In genomic region chr19:18340237-18340989, GRCh38 we compare ENCODE assay signal across 8 cellular contexts. TPM values are rescaled to one million over a fixed set of nuclear protein-coding genes. Genes with fewer than 3 reads are reported as not detected.
DNase-seq lines count a peak whose midpoint lies in the region; ATAC-seq and TF ChIP-seq lines count a peak whose summit lies in the region.

Gene PGPEP1 (plus strand): TSS chr19:18340598. CDS start chr19:18340682, 84 bp downstream.

- H3K79me2 ChIP-seq in GM23248 (ENCODE audit: insufficient read depth): no peaks in the 10 kb centered on the region

- H2AFZ ChIP-seq in GM23248: peak within 1 kb of the TSS; percentile 83

- peak; percentile 82 for ATAC-seq in lung (ENCODE audit: insufficient read depth, low FRiP score)

- no peaks in the 10 kb centered on the region for H3K4me1 ChIP-seq in GM23248 (ENCODE audit: insufficient read depth)
- peaks cover 0 to 2% of the 10 kb centered on the region in 2 donors for H3K4me1 ChIP-seq in lung (ENCODE audit: control insufficient read depth in 2 of 2, insufficient read depth in 2 of 2, low read length in 2 of 2)

- TF ChIP-seq CTCF in lung (IDR thresholded peaks at IDR 0.05; ENCODE audit: control extremely low read depth, extremely low read depth): no peak

- no peaks in the 10 kb centered on the region for H3K9me2 ChIP-seq in GM23248 (ENCODE audit: insufficient read depth)

- 3 to 5% methylated on average over 36 to 67 of the region's 68 CpGs for WGBS in GM23248 (ENCODE audit: low coverage in 1 of 2, low lambda C conversion rate in 2 of 2, missing lambda C conversion rate in 2 of 2), 2 experiments
- 3 to 4% methylated on average over 54 to 68 of the region's 68 CpGs for WGBS in lung, 2 donors

- no peaks in the 10 kb centered on the region for H3K36me3 ChIP-seq in GM23248 (ENCODE audit: low read depth)
- H3K36me3 ChIP-seq in lung (ENCODE audit: control insufficient read depth in 2 of 2, insufficient read depth in 2 of 2, low read length in 2 of 2): peaks cover 0 to 3% of the 10 kb centered on the region in 2 donors

- H3K9ac ChIP-seq in GM23248: peak within 1 kb of the TSS; percentile 67

- H3F3A ChIP-seq in GM23248 (ENCODE audit: insufficient read depth): 0 out of 2 replicates have a peak, but pooled peaks cover 3% of the 10 kb centered on the region

- H3K4me2 ChIP-seq in GM23248 (ENCODE audit: unreplicated experiment): peak within 1 kb of the TSS; percentile 83

- H4K20me1 ChIP-seq in GM23248 (ENCODE audit: insufficient read depth): no peaks in the 10 kb centered on the region

- DNase-seq in COR-L47 (lab: John Stamatoyannopoulos, UW) (peak; percentile 41), GM23248 (peak; percentile 77), NCI-H2171 treated with DMSO at 0.1 percent for 48 hours (lab: John Stamatoyannopoulos, UW) (peak; percentile 11), ecto neural progenitor cell (ENCODE audit: low spot score) (peak; percentile 80), lung (ENCODE audit: low spot score) (peak; percentile 61), GOT3 (lab: John Stamatoyannopoulos, UW) (no peak)
- DNase-seq in activated CD4-positive, alpha-beta T cell treated with anti-CD3 and anti-CD28 coated beads, Interleukin-2, amount 50 U/mL, for 4 hours: peak; percentile 13 to 20
- DNase-seq in stimulated activated CD4-positive, alpha-beta T cell treated with anti-CD3 and anti-CD28 coated beads, Interleukin-4, amount 100 ng/mL, for 48 hours (ENCODE audit: low read depth in 2 of 2): peak; percentile 51 to 60

- H3K9me3 ChIP-seq in GM23248 (ENCODE audit: low read depth) (no peaks in the 10 kb centered on the region), lung (ENCODE audit: control insufficient read depth in 2 of 2, insufficient read depth in 1 of 2, low read length in 1 of 2) (no peaks in the 10 kb centered on the region)

- H3K27me3 ChIP-seq in GM23248 (replicated peaks; ENCODE audit: insufficient read depth) (no peaks in the 10 kb centered on the region), lung (ENCODE audit: control insufficient read depth, insufficient read depth) (no peaks in the 10 kb centered on the region)

- H3K27ac ChIP-seq in GM23248 (no peak within 1 kb of the TSS), lung (ENCODE audit: low read depth in 1 of 2, low read length in 1 of 2) (peak within 1 kb of the TSS; percentile 72 to 87)

- in situ Hi-C loops in GM23248 (cut with MboI): no loop called here

- H3K4me3 ChIP-seq in GM23248: peak within 1 kb of the TSS; percentile 96
- H3K4me3 ChIP-seq in lung: peak within 1 kb of the TSS; percentile 75

RNA-seq across cellular contexts. Expression of gene PGPEP1, which starts in this region (rescaled TPM):
- 12.0 and 20.5 TPM in 2 replicates for total RNA-seq in GM23248 (2014; rRNA removed; shearing (Covaris generic))
- polyA plus RNA-seq in GM23248 (2016; fragmentation: Nextera tagmentation; extraction: Ambion mirVana) (9.4 and 14.5 TPM in 2 replicates), lung (10 to 100 TPM; 13.0 to 15.9 TPM)
- 10 to 100 TPM; 14.0 to 41.6 TPM for total RNA-seq in lung
